ENCODE assay signal across 22 cellular contexts in genomic region chr15:88083828-88084760, GRCh38.
DNase-seq lines count a peak whose midpoint lies in the region; ATAC-seq and TF ChIP-seq lines count a peak whose summit lies in the region.
"Had no signal": no experiment of that assay in that cellular context is flagged by ENCODE, and none has a peak within 500 bp of the region (broad histone marks: within the 10 kb centered on the region; RNA-seq: fewer than 3 reads in every experiment).

No MANE protein-coding gene starts in this region.

- no peaks in the 10 kb centered on the region for H3K36me3 ChIP-seq in gastrocnemius medialis
- H3K36me3 ChIP-seq: MG63, pancreas had no signal

- TF ChIP-seq CTCF in fibroblast of mammary gland (conservative IDR thresholded peaks at IDR 0.05; ENCODE audit: control insufficient read depth, insufficient read depth, low read depth, low read length) (no peak), gastrocnemius medialis (IDR thresholded peaks at IDR 0.05 in 4 of 5, conservative IDR thresholded peaks at IDR 0.05 in 1 of 5) (no peak)

- peak; percentile 24 to 50 for ATAC-seq in gastrocnemius medialis
- ATAC-seq in GM18519 (IDR thresholded peaks at IDR 0.05; ENCODE audit: low FRiP score, unreplicated experiment), result no peak
- ATAC-seq in GM21528 (IDR thresholded peaks at IDR 0.05; ENCODE audit: low FRiP score, unreplicated experiment), result no peak
- ATAC-seq: naive thymus-derived CD8-positive, alpha-beta T cell; pancreas; PC-3; stimulated activated memory B cell treated with anti-CD40 and anti-IgM and Interleukin-4, amounts not matched to agents 10 μg/mL and 1 μg/mL and 100 μg/mL, for 72 hours; T-helper 17 cell had no signal

- no peaks in the 10 kb centered on the region for H3K27me3 ChIP-seq in gastrocnemius medialis
- H3K27me3 ChIP-seq: MG63, pancreas had no signal

- no peaks in the 10 kb centered on the region for H3K4me1 ChIP-seq in gastrocnemius medialis
- H3K4me1 ChIP-seq: pancreas had no signal

- H3K4me3 ChIP-seq in fibroblast of mammary gland (ENCODE audit: control insufficient read depth, low read depth, low read length), result no peak overlapping the region
- no peak overlapping the region for H3K4me3 ChIP-seq in gastrocnemius medialis
- H3K4me3 ChIP-seq: MG63, pancreas had no signal

- intact Hi-C loops in gastrocnemius medialis (cut with DNase I; ENCODE audit: low total_unique reads), result no loop called here

- H3K27ac ChIP-seq in gastrocnemius medialis, result no peak overlapping the region
- H3K27ac ChIP-seq: pancreas had no signal

- TF ChIP-seq POLR2A in gastrocnemius medialis (IDR thresholded peaks at IDR 0.05), result no peak

- H3K9me3 ChIP-seq in gastrocnemius medialis, result no peaks in the 10 kb centered on the region
- H3K9me3 ChIP-seq: MG63, pancreas had no signal

- in situ Hi-C loops in gastrocnemius medialis (cut with MboI; ENCODE audit: low sequenced_read_pairs in 4 of 4), result no loop called here

- peak; percentile 28 for DNase-seq in Ammon's horn (ENCODE audit: low spot score)
- DNase-seq in MV-4-11 (lab: John Stamatoyannopoulos, UW), result peak; percentile 25
- peak; percentile 42 for DNase-seq in fibroblast of mammary gland (ENCODE audit: low read depth)
- no peak for DNase-seq in gastrocnemius medialis
- no peak for DNase-seq in HK-2 (ENCODE audit: unreplicated experiment)
- no peak for DNase-seq in GM19238 (ENCODE audit: insufficient read length, low spot score)
- DNase-seq: activated CD4-positive, alpha-beta T cell treated with anti-CD3 and anti-CD28 coated beads, Interleukin-2, amount 50 U/mL, for 48 hours; activated effector memory CD4-positive, alpha-beta T cell treated with Interleukin-2 at 50 U/mL for 16 hours; activated naive CD8-positive, alpha-beta T cell treated with anti-CD3 and anti-CD28 coated beads, Interleukin-2, amount 50 U/mL, for 24 hours; caudate nucleus; kidney glomerular epithelial cell; mesendoderm; MG63; naive thymus-derived CD8-positive, alpha-beta T cell; NCI-H2227 treated with DMSO at 0.1 percent for 48 hours; NCI-H774; pancreas; PC-3; T-helper 17 cell had no signal

Comparison
In these comparisons a context has a peak if more than half of its experiments do, and no peak if none do; other contexts are left out.
1. DNase-seq: peak in Ammon's horn (single experiment), MV-4-11 (single experiment) and fibroblast of mammary gland (single experiment); none in gastrocnemius medialis (0 of 2), HK-2 (single experiment) and GM19238 (single experiment).
2. ATAC-seq: peak in gastrocnemius medialis (2 of 2); none in GM18519 (single experiment) and GM21528 (single experiment).